ENCODE assay signal across 8 cellular contexts in the genomic region with DNA sequence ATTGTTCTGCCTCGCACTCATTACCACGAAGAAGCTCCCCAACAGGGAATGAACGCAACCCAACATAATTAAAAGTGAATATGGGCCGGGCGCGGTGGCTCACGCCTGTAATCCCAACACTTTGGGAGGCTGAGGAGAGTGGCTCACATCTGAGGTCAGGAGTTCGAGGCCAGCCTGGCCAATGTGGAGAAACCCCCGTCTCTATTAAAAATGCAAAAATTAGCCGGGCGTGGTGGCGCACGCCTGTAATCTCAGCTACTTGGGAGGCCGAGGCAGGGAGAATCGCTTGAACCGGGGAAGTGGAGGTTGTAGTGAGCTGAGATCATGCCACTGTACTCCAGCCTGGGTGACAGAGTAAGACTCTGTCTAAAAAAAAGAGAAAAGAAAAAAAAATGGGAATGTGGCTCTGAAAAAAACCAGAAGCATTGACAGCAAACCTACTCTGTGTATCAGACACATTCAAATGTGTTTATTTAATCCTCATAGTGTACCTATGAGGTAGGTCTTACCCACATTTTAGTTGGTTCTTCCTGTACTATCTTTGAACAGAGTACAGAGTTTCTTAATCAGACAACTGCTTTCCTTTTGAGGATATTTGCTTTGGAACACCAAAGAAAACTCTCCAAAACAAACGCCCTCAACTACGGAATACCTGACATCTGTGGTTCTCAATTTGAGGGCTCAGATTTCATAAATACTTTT.
DNase-seq lines count a peak whose midpoint lies in the region; ATAC-seq and TF ChIP-seq lines count a peak whose summit lies in the region.

No MANE protein-coding gene starts in this region.

- H3K27me3 ChIP-seq in heart left ventricle, result no peaks in the 10 kb centered on the region

- H3K4me1 ChIP-seq in heart left ventricle (peaks cover 0 to 34% (median 24%) of the 10 kb centered on the region in 12 donors), urinary bladder (ENCODE audit: insufficient read depth) (no peaks in the 10 kb centered on the region)

- no peaks in the 10 kb centered on the region for H3K36me3 Mint-ChIP-seq in mesothelial cell of epicardium

- H3K4me3 ChIP-seq in heart left ventricle (peak overlapping the region in 11 of 12 donors; percentile 19 to 71 (median 60)), urinary bladder (ENCODE audit: low read depth, low read length) (no peak overlapping the region)

- H3K9me3 Mint-ChIP-seq in mesothelial cell of epicardium, result no peaks in the 10 kb centered on the region

- peaks cover 8% of the 10 kb centered on the region for H3K4me1 Mint-ChIP-seq in mesothelial cell of epicardium

- H3K36me3 ChIP-seq in heart left ventricle, result no peaks in the 10 kb centered on the region
- no peaks in the 10 kb centered on the region for H3K36me3 ChIP-seq in urinary bladder (ENCODE audit: insufficient read depth)

- H3K27ac Mint-ChIP-seq in mesothelial cell of epicardium, result no peak overlapping the region

- DNase-seq in heart left ventricle (no peak), Right ventricle myocardium superior (no peak), caudate nucleus (lab: John Stamatoyannopoulos, UW) (no peak), mesothelial cell of epicardium (ENCODE audit: low spot score in 2 of 2, unreplicated experiment in 2 of 2) (no peak), ureter (ENCODE audit: low spot score) (no peak)

- H3K4me3 Mint-ChIP-seq in mesothelial cell of epicardium, result peak overlapping the region; percentile 30

- intact Hi-C loops in heart left ventricle (cut with DNase I) (loop anchor here in 4 of 10 donors (2.0 to 5.0 kb wide), 4 partner anchors 48 to 342 kb away; partner anchors contain the start of gene TSC22D1 (in 3 of the 4)), Right ventricle myocardium superior (cut with DNase I) (no loop called here)

- WGBS in heart left ventricle, 4 donors, result 93 to 96% (median 94%) methylated on average over 18 of the region's 18 CpGs
- 96% methylated on average over 18 of the region's 18 CpGs for WGBS in urinary bladder

- H3K27me3 Mint-ChIP-seq in mesothelial cell of epicardium (ENCODE audit: low read depth), result peaks cover under 1% of the 10 kb centered on the region

- TF ChIP-seq CTCF in heart left ventricle (IDR thresholded peaks at IDR 0.05) (no peak), mesothelial cell of epicardium (IDR thresholded peaks at IDR 0.05; ENCODE audit: unreplicated experiment) (no peak)

- ATAC-seq in heart left ventricle (no peak), Right ventricle myocardium superior (ENCODE audit: poor library complexity) (no peak), HG02852 (IDR thresholded peaks at IDR 0.05; ENCODE audit: unreplicated experiment) (no peak), HG03175 (IDR thresholded peaks at IDR 0.05; ENCODE audit: unreplicated experiment) (no peak)

- H3K27ac ChIP-seq in heart left ventricle (peak overlapping the region; percentile 91 to 98 (median 95)), caudate nucleus (ENCODE audit: low read depth, low read length) (peak overlapping the region; percentile 99), urinary bladder (ENCODE audit: low read depth) (peak overlapping the region; percentile 93)

- no peaks in the 10 kb centered on the region for H3K9me3 ChIP-seq in heart left ventricle

- no peak for TF ChIP-seq POLR2A in heart left ventricle (IDR thresholded peaks at IDR 0.05)
